In genomic region chr16:69424053-69424934, GRCh38 we compare ENCODE assay signal across 1 cellular context.
TF ChIP-seq lines count a peak whose summit lies in the region.

TSS of gene CYB5B (plus strand) at chr16:69424619. CDS start at chr16:69424684, 65 bp downstream.

TF ChIP-seq in HepG2, 621 proteins besides CTCF, POLR2A, EP300 and RAD21 (continued from another document and continues in another):
- TF ChIP-seq RERE (CRISPR knock-in tag; IDR thresholded peaks at IDR 0.05; ENCODE audit: low read depth) (no peak), PCBP2 (optimal IDR thresholded peaks at IDR 0.05; ENCODE audit: low read depth, low read length, poor library complexity, severe bottlenecking) (no peak), ZGPAT (CRISPR knock-in tag; IDR thresholded peaks at IDR 0.05) (peak; percentile 47; the same call in 1 of the 2 replicates), EED (CRISPR knock-in tag; IDR thresholded peaks at IDR 0.05) (no peak; the same call in 1 of the 2 replicates), ELF4 (CRISPR knock-in tag; IDR thresholded peaks at IDR 0.05; ENCODE audit: borderline replicate concordance) (0 out of 2 replicates have a peak, but pooled peaks have one; percentile 79), KLF15 (CRISPR knock-in tag; IDR thresholded peaks at IDR 0.05; ENCODE audit: borderline replicate concordance) (no peak), ZNF232 (CRISPR knock-in tag; IDR thresholded peaks at IDR 0.05; ENCODE audit: borderline replicate concordance) (no peak), KDM2A (CRISPR knock-in tag; IDR thresholded peaks at IDR 0.05; ENCODE audit: borderline replicate concordance, low read depth) (peak; percentile 87), ZNF331 (CRISPR knock-in tag; IDR thresholded peaks at IDR 0.05) (peak; percentile 72), FOXP1 (IDR thresholded peaks at IDR 0.05) (no peak), FOXP1 (CRISPR knock-in tag; IDR thresholded peaks at IDR 0.05) (peak; percentile 25; the same call in 1 of the 2 replicates), PAF1 (CRISPR knock-in tag; IDR thresholded peaks at IDR 0.05) (no peak), HNRNPK (IDR thresholded peaks at IDR 0.05; ENCODE audit: low read depth, low read length, poor library complexity, severe bottlenecking) (no peak), ZNF615 (CRISPR knock-in tag; IDR thresholded peaks at IDR 0.05; ENCODE audit: borderline replicate concordance) (peak; percentile 88; the same call in 1 of the 2 replicates), GRHL1 (CRISPR knock-in tag; conservative IDR thresholded peaks at IDR 0.05) (no peak), WIZ (CRISPR knock-in tag; IDR thresholded peaks at IDR 0.05) (peak; percentile 76; the same call in 1 of the 2 replicates), ZNF343 (CRISPR knock-in tag; IDR thresholded peaks at IDR 0.05) (peak; percentile 90), TBL1XR1 (IDR thresholded peaks at IDR 0.05; ENCODE audit: borderline replicate concordance, low read length, partially characterized antibody) (no peak), MEF2D (CRISPR knock-in tag; IDR thresholded peaks at IDR 0.05) (no peak; the same call in 1 of the 2 replicates), ZNF800 (CRISPR knock-in tag; IDR thresholded peaks at IDR 0.05) (no peak), NFATC3 (CRISPR knock-in tag; IDR thresholded peaks at IDR 0.05) (no peak), EEA1 (CRISPR knock-in tag; IDR thresholded peaks at IDR 0.05; ENCODE audit: borderline replicate concordance) (no peak), BRCA1 (CRISPR knock-in tag; IDR thresholded peaks at IDR 0.05) (no peak), SMARCE1 (IDR thresholded peaks at IDR 0.05; ENCODE audit: borderline replicate concordance) (no peak), ZSCAN30 (CRISPR knock-in tag; IDR thresholded peaks at IDR 0.05) (0 out of 2 replicates have a peak, but pooled peaks have one; percentile 78), ZFP41 (CRISPR knock-in tag; IDR thresholded peaks at IDR 0.05; ENCODE audit: borderline replicate concordance) (no peak), ZNF552 (CRISPR knock-in tag; IDR thresholded peaks at IDR 0.05; ENCODE audit: borderline replicate concordance) (peak; percentile 75; the same call in 1 of the 2 replicates), ZNF704 (CRISPR knock-in tag; IDR thresholded peaks at IDR 0.05; ENCODE audit: borderline replicate concordance) (peak; percentile 87; the same call in 1 of the 2 replicates), ZNF674 (CRISPR knock-in tag; IDR thresholded peaks at IDR 0.05; ENCODE audit: low read depth) (no peak), ZNF335 (CRISPR knock-in tag; IDR thresholded peaks at IDR 0.05) (peak; percentile 58; the same call in 1 of the 2 replicates), ZNF530 (CRISPR knock-in tag; IDR thresholded peaks at IDR 0.05; ENCODE audit: low read depth) (no peak), TFAP4 (IDR thresholded peaks at IDR 0.05; ENCODE audit: borderline replicate concordance, low read depth) (peak; percentile 39; the same call in 1 of the 2 replicates), NCOA1 (CRISPR knock-in tag; IDR thresholded peaks at IDR 0.05) (peak; percentile 91; the same call in 1 of the 2 replicates), ZNF275 (CRISPR knock-in tag; IDR thresholded peaks at IDR 0.05; ENCODE audit: borderline replicate concordance) (no peak; the same call in none of the 2 replicates), NFIB (CRISPR knock-in tag; IDR thresholded peaks at IDR 0.05; ENCODE audit: borderline replicate concordance) (no peak), SMARCC2 (IDR thresholded peaks at IDR 0.05) (no peak), ZNF207 (IDR thresholded peaks at IDR 0.05; ENCODE audit: borderline replicate concordance) (no peak), PRPF4 (IDR thresholded peaks at IDR 0.05; ENCODE audit: low read depth, low read length, poor library complexity, severe bottlenecking) (no peak), KDM1A (CRISPR knock-in tag; IDR thresholded peaks at IDR 0.05) (peak; percentile 52), REL (CRISPR knock-in tag; conservative IDR thresholded peaks at IDR 0.05) (no peak), CBX1 (IDR thresholded peaks at IDR 0.05; ENCODE audit: low read depth) (peak; percentile 96)
- TF ChIP-seq, protein P1, sequence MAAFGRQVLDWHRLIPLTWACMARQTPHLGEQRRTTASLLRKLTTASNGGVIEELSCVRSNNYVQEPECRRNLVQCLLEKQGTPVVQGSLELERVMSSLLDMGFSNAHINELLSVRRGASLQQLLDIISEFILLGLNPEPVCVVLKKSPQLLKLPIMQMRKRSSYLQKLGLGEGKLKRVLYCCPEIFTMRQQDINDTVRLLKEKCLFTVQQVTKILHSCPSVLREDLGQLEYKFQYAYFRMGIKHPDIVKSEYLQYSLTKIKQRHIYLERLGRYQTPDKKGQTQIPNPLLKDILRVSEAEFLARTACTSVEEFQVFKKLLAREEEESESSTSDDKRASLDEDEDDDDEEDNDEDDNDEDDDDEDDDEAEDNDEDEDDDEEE (CRISPR knock-in tag; IDR thresholded peaks at IDR 0.05): no peak
- TF ChIP-seq, protein P2, sequence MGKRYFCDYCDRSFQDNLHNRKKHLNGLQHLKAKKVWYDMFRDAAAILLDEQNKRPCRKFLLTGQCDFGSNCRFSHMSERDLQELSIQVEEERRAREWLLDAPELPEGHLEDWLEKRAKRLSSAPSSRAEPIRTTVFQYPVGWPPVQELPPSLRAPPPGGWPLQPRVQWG (CRISPR knock-in tag; IDR thresholded peaks at IDR 0.05; ENCODE audit: borderline replicate concordance, low read depth): no peak
- TF ChIP-seq, protein P3, sequence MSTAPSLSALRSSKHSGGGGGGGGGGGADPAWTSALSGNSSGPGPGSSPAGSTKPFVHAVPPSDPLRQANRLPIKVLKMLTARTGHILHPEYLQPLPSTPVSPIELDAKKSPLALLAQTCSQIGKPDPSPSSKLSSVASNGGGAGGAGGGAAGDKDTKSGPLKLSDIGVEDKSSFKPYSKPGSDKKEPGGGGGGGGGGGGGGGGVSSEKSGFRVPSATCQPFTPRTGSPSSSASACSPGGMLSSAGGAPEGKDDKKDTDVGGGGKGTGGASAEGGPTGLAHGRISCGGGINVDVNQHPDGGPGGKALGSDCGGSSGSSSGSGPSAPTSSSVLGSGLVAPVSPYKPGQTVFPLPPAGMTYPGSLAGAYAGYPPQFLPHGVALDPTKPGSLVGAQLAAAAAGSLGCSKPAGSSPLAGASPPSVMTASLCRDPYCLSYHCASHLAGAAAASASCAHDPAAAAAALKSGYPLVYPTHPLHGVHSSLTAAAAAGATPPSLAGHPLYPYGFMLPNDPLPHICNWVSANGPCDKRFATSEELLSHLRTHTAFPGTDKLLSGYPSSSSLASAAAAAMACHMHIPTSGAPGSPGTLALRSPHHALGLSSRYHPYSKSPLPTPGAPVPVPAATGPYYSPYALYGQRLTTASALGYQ (CRISPR knock-in tag; IDR thresholded peaks at IDR 0.05): no peak
- TF ChIP-seq, protein P4, sequence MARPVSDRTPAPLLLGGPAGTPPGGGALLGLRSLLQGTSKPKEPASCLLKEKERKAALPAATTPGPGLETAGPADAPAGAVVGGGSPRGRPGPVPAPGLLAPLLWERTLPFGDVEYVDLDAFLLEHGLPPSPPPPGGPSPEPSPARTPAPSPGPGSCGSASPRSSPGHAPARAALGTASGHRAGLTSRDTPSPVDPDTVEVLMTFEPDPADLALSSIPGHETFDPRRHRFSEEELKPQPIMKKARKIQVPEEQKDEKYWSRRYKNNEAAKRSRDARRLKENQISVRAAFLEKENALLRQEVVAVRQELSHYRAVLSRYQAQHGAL (CRISPR knock-in tag; IDR thresholded peaks at IDR 0.05; ENCODE audit: not compliant biosample characterization): no peak
